ENCODE assay signal across 8 cellular contexts in the genomic region with DNA sequence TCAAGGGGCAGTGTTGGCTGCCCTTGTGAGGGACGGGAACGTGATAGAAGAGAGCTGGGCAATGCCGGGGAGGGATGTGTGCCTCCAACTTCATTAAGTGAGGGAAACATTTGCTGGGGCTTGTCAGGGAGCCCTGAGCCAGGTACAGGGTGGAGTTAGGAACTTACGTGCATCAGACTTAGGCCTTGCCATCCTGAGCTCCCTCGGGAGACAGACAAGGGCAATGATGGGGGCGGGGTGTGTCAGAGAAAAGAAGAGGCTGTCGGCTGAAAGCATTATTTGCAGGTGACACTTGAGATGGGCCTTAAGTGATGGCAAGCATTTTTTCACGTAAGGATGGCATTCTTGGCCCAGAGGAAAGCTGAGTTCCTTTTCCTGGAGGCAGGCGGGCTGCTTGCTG. TPM values are rescaled to one million over a fixed set of nuclear protein-coding genes. Genes with fewer than 3 reads are reported as not detected.
DNase-seq lines count a peak whose midpoint lies in the region; ATAC-seq and TF ChIP-seq lines count a peak whose summit lies in the region.

No MANE protein-coding gene starts in this region.

- intact Hi-C loops in mucosa of descending colon (cut with DNase I, micrococcal nuclease): no loop called here

- peak overlapping the region; percentile 38 for H2AFZ ChIP-seq in neural cell (ENCODE audit: low read depth, low read length)

- H3K4me2 ChIP-seq in neural cell (ENCODE audit: low read length): peak overlapping the region; percentile 98

- no peak for TF ChIP-seq RAD21 in neural cell (conservative IDR thresholded peaks at IDR 0.05)

- H4K20me1 ChIP-seq in neural cell (ENCODE audit: insufficient read depth): no peaks in the 10 kb centered on the region

- ATAC-seq in GM21717 (IDR thresholded peaks at IDR 0.05; ENCODE audit: unreplicated experiment) (no peak), GM19328 (IDR thresholded peaks at IDR 0.05; ENCODE audit: unreplicated experiment) (no peak), mucosa of descending colon (no peak)

- no peaks in the 10 kb centered on the region for H3K27me3 ChIP-seq in neural cell (ENCODE audit: insufficient read depth, low read depth, low read length)

- DNase-seq in AG04449 (ENCODE audit: low read depth, low spot score) (no peak), NCI-H1436 (lab: John Stamatoyannopoulos, UW) (peak; percentile 79), coronary artery (ENCODE audit: low spot score) (no peak), RPMI8226 (no peak), mucosa of descending colon (no peak)

- peaks cover 10% of the 10 kb centered on the region for H3F3A ChIP-seq in neural cell (ENCODE audit: insufficient read depth, low read length, poor library complexity, severe bottlenecking)

- H3K9me3 ChIP-seq in neural cell (ENCODE audit: low read length): no peaks in the 10 kb centered on the region
- H3K9me3 ChIP-seq in mucosa of descending colon: no peaks in the 10 kb centered on the region

- peak overlapping the region; percentile 98 for H3K9ac ChIP-seq in neural cell (ENCODE audit: low read length)

- CTCF ChIA-PET in AG04449 (lab: Yijun Ruan, JAX): interaction anchor here (0.9 to 4.2 kb wide), 5 partner anchors 12 to 175 kb away, joined by 3 to 32 read pairs (median 3); a partner anchor contains a TSS

- no peak for TF ChIP-seq EP300 in neural cell (conservative IDR thresholded peaks at IDR 0.05; ENCODE audit: poor library complexity, severe bottlenecking)

- H3K4me3 ChIP-seq in AG04449 (ENCODE audit: low read depth, low read length) (peak overlapping the region; percentile 9; the same call in 1 of the 2 replicates), coronary artery (peak overlapping the region; percentile 89), neural cell (ENCODE audit: low read length) (peak overlapping the region; percentile 95), mucosa of descending colon (no peak overlapping the region)

- POLR2A ChIA-PET in AG04449 (lab: Yijun Ruan, JAX): no interaction called here

- H3K9me2 ChIP-seq in neural cell (ENCODE audit: insufficient read depth, low read length): no peaks in the 10 kb centered on the region

- H3K27ac ChIP-seq in coronary artery (peak overlapping the region; percentile 96 to 98), neural cell (ENCODE audit: low read length) (peak overlapping the region; percentile 99)

- peaks cover 17% of the 10 kb centered on the region for H3K4me1 ChIP-seq in mucosa of descending colon (ENCODE audit: low read depth)

- H3K36me3 ChIP-seq in neural cell (ENCODE audit: insufficient read depth, low read length) (no peaks in the 10 kb centered on the region), mucosa of descending colon (ENCODE audit: low read depth) (peaks cover 4% of the 10 kb centered on the region)

- TF ChIP-seq CTCF in AG04449 (IDR thresholded peaks at IDR 0.05; ENCODE audit: insufficient read depth, low read length, missing control alignments): no peak
- no peak for TF ChIP-seq CTCF in coronary artery (IDR thresholded peaks at IDR 0.05)
- TF ChIP-seq CTCF in neural cell (IDR thresholded peaks at IDR 0.05; ENCODE audit: poor library complexity, severe bottlenecking): no peak
- no peak for TF ChIP-seq CTCF in mucosa of descending colon (IDR thresholded peaks at IDR 0.05)

- H3K79me2 ChIP-seq in neural cell (replicated peaks; ENCODE audit: insufficient read depth, low read length): peaks cover 37% of the 10 kb centered on the region

TF ChIP-seq in neural cell, 6 proteins besides CTCF, POLR2A, EP300 and RAD21:
- TF ChIP-seq, protein P1, sequence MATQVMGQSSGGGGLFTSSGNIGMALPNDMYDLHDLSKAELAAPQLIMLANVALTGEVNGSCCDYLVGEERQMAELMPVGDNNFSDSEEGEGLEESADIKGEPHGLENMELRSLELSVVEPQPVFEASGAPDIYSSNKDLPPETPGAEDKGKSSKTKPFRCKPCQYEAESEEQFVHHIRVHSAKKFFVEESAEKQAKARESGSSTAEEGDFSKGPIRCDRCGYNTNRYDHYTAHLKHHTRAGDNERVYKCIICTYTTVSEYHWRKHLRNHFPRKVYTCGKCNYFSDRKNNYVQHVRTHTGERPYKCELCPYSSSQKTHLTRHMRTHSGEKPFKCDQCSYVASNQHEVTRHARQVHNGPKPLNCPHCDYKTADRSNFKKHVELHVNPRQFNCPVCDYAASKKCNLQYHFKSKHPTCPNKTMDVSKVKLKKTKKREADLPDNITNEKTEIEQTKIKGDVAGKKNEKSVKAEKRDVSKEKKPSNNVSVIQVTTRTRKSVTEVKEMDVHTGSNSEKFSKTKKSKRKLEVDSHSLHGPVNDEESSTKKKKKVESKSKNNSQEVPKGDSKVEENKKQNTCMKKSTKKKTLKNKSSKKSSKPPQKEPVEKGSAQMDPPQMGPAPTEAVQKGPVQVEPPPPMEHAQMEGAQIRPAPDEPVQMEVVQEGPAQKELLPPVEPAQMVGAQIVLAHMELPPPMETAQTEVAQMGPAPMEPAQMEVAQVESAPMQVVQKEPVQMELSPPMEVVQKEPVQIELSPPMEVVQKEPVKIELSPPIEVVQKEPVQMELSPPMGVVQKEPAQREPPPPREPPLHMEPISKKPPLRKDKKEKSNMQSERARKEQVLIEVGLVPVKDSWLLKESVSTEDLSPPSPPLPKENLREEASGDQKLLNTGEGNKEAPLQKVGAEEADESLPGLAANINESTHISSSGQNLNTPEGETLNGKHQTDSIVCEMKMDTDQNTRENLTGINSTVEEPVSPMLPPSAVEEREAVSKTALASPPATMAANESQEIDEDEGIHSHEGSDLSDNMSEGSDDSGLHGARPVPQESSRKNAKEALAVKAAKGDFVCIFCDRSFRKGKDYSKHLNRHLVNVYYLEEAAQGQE (IDR thresholded peaks at IDR 0.05; ENCODE audit: borderline replicate concordance): no peak
- TF ChIP-seq EZH2 (IDR thresholded peaks at IDR 0.05; ENCODE audit: borderline replicate concordance, insufficient read depth, low read length, poor library complexity, severe bottlenecking): no peak
- TF ChIP-seq SMC3 (conservative IDR thresholded peaks at IDR 0.05; ENCODE audit: poor library complexity): no peak
- TF ChIP-seq POLR2AphosphoS5 (IDR thresholded peaks at IDR 0.05): no peak
- no peak for TF ChIP-seq TAF1 (IDR thresholded peaks at IDR 0.05; ENCODE audit: low read depth)
- no peak for TF ChIP-seq MXI1 (conservative IDR thresholded peaks at IDR 0.05; ENCODE audit: poor library complexity, severe bottlenecking)

RNA-seq across cellular contexts. Expression of a gene that starts 1.6 kb away (rescaled TPM):
- polyA plus RNA-seq in neural cell: 141 and 154 TPM in 2 replicates
- polyA minus RNA-seq in neural cell: 103 and 117 TPM in 2 replicates
- total RNA-seq in mucosa of descending colon: 10 to 100 TPM; 14.1 to 29.8 (median 16.4) TPM

RNA-seq across cellular contexts. Expression of a gene that starts 22.4 kb away (rescaled TPM):
- polyA plus RNA-seq in neural cell: 13.4 and 14.0 TPM in 2 replicates
- 16.1 and 17.4 TPM in 2 replicates for polyA minus RNA-seq in neural cell
- 100 to 1,000 TPM in 1 of 3 donors, 10 to 100 TPM in 2; 31.1 to 105 (median 72.0) TPM for total RNA-seq in mucosa of descending colon

RNA-seq across cellular contexts. Expression of a gene that starts 22.5 kb away (rescaled TPM):
- 155 and 185 TPM in 2 replicates for polyA plus RNA-seq in neural cell
- polyA minus RNA-seq in neural cell: 51.9 and 66.4 TPM in 2 replicates
- 100 to 1,000 TPM in 1 of 3 donors, 10 to 100 TPM in 2; 87.8 to 126 (median 90.1) TPM for total RNA-seq in mucosa of descending colon

RNA-seq across cellular contexts. Expression of a gene that starts 24.6 kb away (rescaled TPM):
- polyA plus RNA-seq in neural cell: 66.9 and 80.0 TPM in 2 replicates
- polyA minus RNA-seq in neural cell: 90.1 and 101 TPM in 2 replicates
- total RNA-seq in mucosa of descending colon: 100 to 1,000 TPM; 256 to 305 (median 267) TPM

RNA-seq across cellular contexts. Expression of a gene that starts 39.0 kb away (rescaled TPM):
- 0.18 and 0.59 TPM in 2 replicates for polyA plus RNA-seq in neural cell
- polyA minus RNA-seq in neural cell: not detected in 2 replicates
- under 1 TPM in 2 of 3 donors, not detected in 1; 0.14 to 0.63 TPM for total RNA-seq in mucosa of descending colon
